ENCODE assay signal across 27 cellular contexts in genomic region chr15:85745525-85745924, GRCh38. TPM values are rescaled to one million over a fixed set of nuclear protein-coding genes. Genes with fewer than 3 reads are reported as not detected.
DNase-seq lines count a peak whose midpoint lies in the region; ATAC-seq and TF ChIP-seq lines count a peak whose summit lies in the region.
"Had no signal": no experiment of that assay in that cellular context is flagged by ENCODE, and none has a peak within 500 bp of the region (broad histone marks: within the 10 kb centered on the region; RNA-seq: fewer than 3 reads in every experiment).

No MANE protein-coding gene starts in this region.

- H3K9me3 ChIP-seq in endodermal cell (ENCODE audit: control insufficient read depth, low read length) (no peaks in the 10 kb centered on the region), upper lobe of right lung (no peaks in the 10 kb centered on the region), Peyer's patch (no peaks in the 10 kb centered on the region)
- H3K9me3 ChIP-seq: adrenal gland, mucosa of descending colon, thoracic aorta had no signal

- DNase-seq in cardiac septum (ENCODE audit: low spot score), result peak; percentile 71
- no peak for DNase-seq in left cardiac atrium
- peak; percentile 34 for DNase-seq in endodermal cell
- no peak for DNase-seq in upper lobe of right lung
- DNase-seq in NCI-H2029 treated with DMSO at 0.1 percent for 48 hours (lab: John Stamatoyannopoulos, UW), result no peak
- DNase-seq in Peyer's patch, result no peak
- DNase-seq: activated CD4-positive, alpha-beta T cell treated with anti-CD3 and anti-CD28 coated beads for 48 hours; brain microvascular endothelial cell; effector memory CD4-positive, alpha-beta T cell; EL; foreskin melanocyte; mucosa of descending colon; NCI-H1092 treated with DMSO at 0.1 percent for 48 hours; NCI-H1930; NCI-H526 treated with DMSO at 0.1 percent for 48 hours had no signal

- H3K4me1 ChIP-seq in endodermal cell (ENCODE audit: control insufficient read depth, insufficient read depth, low read length) (no peaks in the 10 kb centered on the region), upper lobe of right lung (peaks cover 6% of the 10 kb centered on the region), Peyer's patch (peaks cover 0 to 2% (median 0%) of the 10 kb centered on the region in 4 donors)

- H3K27ac ChIP-seq in endodermal cell (ENCODE audit: low read depth, low read length) (peak overlapping the region; percentile 34), upper lobe of right lung (no peak overlapping the region), Peyer's patch (no peak overlapping the region)
- H3K27ac ChIP-seq: brain microvascular endothelial cell, hepatocyte, SK-N-MC, thoracic aorta, VCaP had no signal

- 95 to 99% methylated on average over 9 of the region's 9 CpGs for WGBS in endodermal cell (ENCODE audit: insufficient coverage in 1 of 2, insufficient read length in 1 of 2), 2 experiments

- no peaks in the 10 kb centered on the region for H3K27me3 ChIP-seq in endodermal cell (ENCODE audit: control insufficient read depth, insufficient read depth, low read length, poor library complexity, severe bottlenecking)
- H3K27me3 ChIP-seq in upper lobe of right lung, result no peaks in the 10 kb centered on the region
- H3K27me3 ChIP-seq in Peyer's patch, result no peaks in the 10 kb centered on the region
- H3K27me3 ChIP-seq: adrenal gland, brain microvascular endothelial cell, hepatocyte had no signal

- H3K27me3 Mint-ChIP-seq in endodermal cell (ENCODE audit: insufficient read depth) (no peaks in the 10 kb centered on the region), nephron (ENCODE audit: low read depth) (no peaks in the 10 kb centered on the region)
- H3K27me3 Mint-ChIP-seq: IgD-negative memory B cell; stimulated activated memory B cell treated with anti-CD40 and anti-IgM and Interleukin-4, amounts not matched to agents 10 μg/mL and 1 μg/mL and 100 μg/mL, for 72 hours had no signal

- H3K4me3 ChIP-seq in endodermal cell (ENCODE audit: low read length) (no peak overlapping the region), upper lobe of right lung (no peak overlapping the region), Peyer's patch (no peak overlapping the region)
- H3K4me3 ChIP-seq: adrenal gland, hepatocyte, mucosa of descending colon, SK-N-MC, smooth muscle cell, thoracic aorta had no signal

- H3K27ac Mint-ChIP-seq in endodermal cell (no peak overlapping the region), nephron (peak overlapping the region; percentile 54 to 74 (median 66))
- H3K27ac Mint-ChIP-seq: stimulated activated memory B cell treated with anti-CD40 and anti-IgM and Interleukin-4, amounts not matched to agents 10 μg/mL and 1 μg/mL and 100 μg/mL, for 72 hours; T-helper 2 cell treated with Interferon-gamma antibody and Interleukin-4, amounts not matched to agents 5 μg/mL and 100 μg/mL, for 36 hours had no signal

- TF ChIP-seq CTCF in endodermal cell (conservative IDR thresholded peaks at IDR 0.05) (no peak), nephron (IDR thresholded peaks at IDR 0.05; ENCODE audit: unreplicated experiment in 3 of 3) (no peak), upper lobe of right lung (IDR thresholded peaks at IDR 0.05) (no peak), Peyer's patch (IDR thresholded peaks at IDR 0.05) (no peak)

- no peak for TF ChIP-seq POLR2A in Peyer's patch (IDR thresholded peaks at IDR 0.05)

- no peak overlapping the region for H3K4me3 Mint-ChIP-seq in endodermal cell
- no peak overlapping the region for H3K4me3 Mint-ChIP-seq in nephron
- H3K4me3 Mint-ChIP-seq: CD14-positive monocyte; IgD-negative memory B cell; stimulated activated memory B cell treated with anti-CD40 and anti-IgM and Interleukin-4, amounts not matched to agents 10 μg/mL and 1 μg/mL and 100 μg/mL, for 72 hours; T-helper 2 cell treated with Interferon-gamma antibody and Interleukin-4, amounts not matched to agents 5 μg/mL and 100 μg/mL, for 36 hours had no signal

- no peaks in the 10 kb centered on the region for H3K9me3 Mint-ChIP-seq in endodermal cell
- H3K9me3 Mint-ChIP-seq in nephron, result no peaks in the 10 kb centered on the region
- H3K9me3 Mint-ChIP-seq: IgD-negative memory B cell; stimulated activated memory B cell treated with anti-CD40 and anti-IgM and Interleukin-4, amounts not matched to agents 10 μg/mL and 1 μg/mL and 100 μg/mL, for 72 hours; T-helper 2 cell treated with Interferon-gamma antibody and Interleukin-4, amounts not matched to agents 5 μg/mL and 100 μg/mL, for 36 hours had no signal

- no peak overlapping the region for H3K9ac ChIP-seq in endodermal cell (ENCODE audit: extremely low read depth, low read length, poor library complexity, severe bottlenecking)

- H3K36me3 ChIP-seq in endodermal cell (ENCODE audit: control insufficient read depth, insufficient read depth, low read length) (peaks cover 90% of the 10 kb centered on the region), upper lobe of right lung (peaks cover 87% of the 10 kb centered on the region), Peyer's patch (peaks cover 0 to 83% (median 0%) of the 10 kb centered on the region in 3 donors)

- H3K4me1 Mint-ChIP-seq in endodermal cell, result peaks cover 7% of the 10 kb centered on the region
- peaks cover 66% of the 10 kb centered on the region for H3K4me1 Mint-ChIP-seq in nephron
- H3K4me1 Mint-ChIP-seq: CD14-positive monocyte, IgD-negative memory B cell had no signal

- intact Hi-C loops in cardiac septum (cut with DNase I) (no loop called here), left cardiac atrium (cut with DNase I) (no loop called here), upper lobe of right lung (cut with DNase I) (no loop called here)

- H3K36me3 Mint-ChIP-seq in endodermal cell (ENCODE audit: low read depth) (peaks cover 70% of the 10 kb centered on the region), nephron (ENCODE audit: low read depth) (peaks cover 87% of the 10 kb centered on the region)

- ATAC-seq in left cardiac atrium (no peak), upper lobe of right lung (peak; percentile 8), GM19035 (IDR thresholded peaks at IDR 0.05; ENCODE audit: unreplicated experiment) (no peak)
- ATAC-seq: mucosa of descending colon; stimulated activated memory B cell treated with anti-CD40 and anti-IgM and Interleukin-4, amounts not matched to agents 10 μg/mL and 1 μg/mL and 100 μg/mL, for 72 hours had no signal

RNA-seq across cellular contexts. Expression of gene KLHL25, which starts 49.2 kb away (rescaled TPM):
- 5.1 TPM for total RNA-seq in cardiac septum
- 1 to 10 TPM; 5.9 to 7.3 TPM for total RNA-seq in left cardiac atrium
- 10 to 100 TPM; 13.3 TPM for total RNA-seq in endodermal cell
- polyA plus RNA-seq in endodermal cell (2013, experiment 1 of 2), result 20.3 TPM
- polyA plus RNA-seq in endodermal cell (2013, experiment 2 of 2), result 19.7 TPM
- total RNA-seq in upper lobe of right lung, result 4.7 TPM
- 10 to 100 TPM in 3 of 4 donors, 1 to 10 TPM in 1; 9.9 to 23.6 (median 17.2) TPM for total RNA-seq in Peyer's patch

Comparison
In these comparisons a context has a peak if more than half of its experiments do, and no peak if none do; other contexts are left out.
1. DNase-seq: peak in cardiac septum (single experiment) and endodermal cell (single experiment); none in left cardiac atrium (single experiment), upper lobe of right lung (single experiment), NCI-H2029 treated with DMSO at 0.1 percent for 48 hours (single experiment) and Peyer's patch (0 of 3).